ENCODE assay signal across 8 cellular contexts in the genomic region with DNA sequence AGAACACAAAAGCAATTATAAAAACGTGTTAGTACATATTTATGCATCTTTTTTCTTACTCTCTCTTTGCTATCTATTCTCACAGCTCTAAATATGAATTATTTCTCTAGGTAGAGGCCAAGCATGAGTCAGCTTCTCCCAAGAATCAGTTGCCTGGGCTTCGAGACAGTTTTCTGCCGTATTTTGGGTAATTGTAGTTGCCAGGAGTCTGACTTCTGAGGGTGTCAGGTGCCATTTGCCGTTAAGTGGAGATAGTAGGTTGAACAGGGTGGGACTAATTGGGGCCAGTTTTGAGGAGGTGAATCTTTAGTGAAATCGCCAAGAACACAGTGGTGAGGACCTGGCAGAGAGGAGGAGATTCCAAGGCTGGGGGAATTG. TPM values are rescaled to one million over a fixed set of nuclear protein-coding genes. Genes with fewer than 3 reads are reported as not detected.
DNase-seq lines count a peak whose midpoint lies in the region; ATAC-seq and TF ChIP-seq lines count a peak whose summit lies in the region.

No MANE protein-coding gene starts in this region.

- TF ChIP-seq CTCF in GM12865 (IDR thresholded peaks at IDR 0.05; ENCODE audit: insufficient read depth, low read depth, low read length, missing control alignments) (no peak), NB4 (IDR thresholded peaks at IDR 0.05; ENCODE audit: low read depth, low read length) (no peak)

- TF ChIP-seq POLR2A in NB4 (IDR thresholded peaks at IDR 0.05; ENCODE audit: extremely low read depth, insufficient read length), result no peak

- H3K4me3 Mint-ChIP-seq in naive B cell, result peak overlapping the region; percentile 89 to 98 (median 93)

- H3K27me3 Mint-ChIP-seq in naive B cell, result no peaks in the 10 kb centered on the region

- peak overlapping the region; percentile 72 to 99 (median 98) for H3K27ac Mint-ChIP-seq in naive B cell

- H3K4me1 Mint-ChIP-seq in naive B cell, result peaks cover 34 to 58% (median 51%) of the 10 kb centered on the region in 3 donors

- H3K36me3 Mint-ChIP-seq in naive B cell, result no peaks in the 10 kb centered on the region

- ATAC-seq in naive B cell (ENCODE audit: low read depth in 2 of 2), result peak in 1 of 2 donors; percentile 0
- no peak for ATAC-seq in HG02610 (IDR thresholded peaks at IDR 0.05; ENCODE audit: unreplicated experiment)

- no peaks in the 10 kb centered on the region for H3K9me3 Mint-ChIP-seq in naive B cell

- peak overlapping the region; percentile 97 for H3K4me3 ChIP-seq in GM12865 (ENCODE audit: low read depth, low read length)
- peak overlapping the region; percentile 61 for H3K4me3 ChIP-seq in NB4 (ENCODE audit: low read depth, low read length)

- DNase-seq in GM12865 (ENCODE audit: low read depth) (no peak), NB4 (ENCODE audit: low read depth) (no peak), caudate nucleus (lab: John Stamatoyannopoulos, UW) (peak in 2 of 61 donors; percentile 31 to 38), naive B cell (no peak), kidney tubule cell (ENCODE audit: low spot score) (no peak), NCI-H187 (lab: John Stamatoyannopoulos, UW) (no peak)
- no peak for DNase-seq in activated CD4-positive, CD25-positive, alpha-beta regulatory T cell treated with anti-CD3 and anti-CD28 coated beads, Interleukin-2, amount 50 U/mL, for 72 hours

- H3K27ac ChIP-seq in caudate nucleus (ENCODE audit: low read depth, low read length), result peak overlapping the region; percentile 82

RNA-seq across cellular contexts. Expression of a gene that starts 7.8 kb away (rescaled TPM):
- 10 to 100 TPM in 2 of 6 donors, 1 to 10 TPM in 4; 1.2 to 11.8 (median 4.9) TPM for polyA plus RNA-seq in naive B cell (ENCODE audit: low read depth in 6 of 6)
